21 cellular contexts compared by ENCODE assay signal in genomic region chr14:62807636-62808035, GRCh38.
"Had no signal": no experiment of that assay in that cellular context is flagged by ENCODE, and none has a peak within 500 bp of the region (broad histone marks: within the 10 kb centered on the region; RNA-seq: fewer than 3 reads in every experiment).

No MANE protein-coding gene starts in this region.

- H3K27ac ChIP-seq: colonic mucosa, esophagus muscularis mucosa, foreskin keratinocyte, gastroesophageal sphincter, heart left ventricle, hepatocyte, left lung, lower lobe of right lung had no signal

- ATAC-seq: effector memory CD8-positive, alpha-beta T cell; foreskin keratinocyte; gastroesophageal sphincter; heart left ventricle; left cardiac atrium; left lung; left ventricle myocardium superior; lower lobe of right lung; naive thymus-derived CD4-positive, alpha-beta T cell; natural killer cell had no signal

- H3K9me3 ChIP-seq: colonic mucosa, esophagus muscularis mucosa, gastroesophageal sphincter, lower lobe of right lung had no signal

- H3K27me3 ChIP-seq: colonic mucosa, esophagus muscularis mucosa, foreskin keratinocyte, gastroesophageal sphincter, hepatocyte, left lung had no signal

- DNase-seq: colonic mucosa; cortex of kidney; effector CD8-positive, alpha-beta T cell; effector memory CD8-positive, alpha-beta T cell; foreskin keratinocyte; heart left ventricle; hypothalamus; left cardiac atrium; left lung; left ventricle myocardium superior; lower lobe of right lung; mesenchymal stem cell; midbrain; naive thymus-derived CD4-positive, alpha-beta T cell; natural killer cell had no signal

- H3K4me3 ChIP-seq: colonic mucosa, esophagus muscularis mucosa, gastroesophageal sphincter, heart left ventricle, hepatocyte, left lung, lower lobe of right lung had no signal

- FAIRE-seq: endothelial cell of umbilical vein, islet of Langerhans, keratinocyte had no signal

- H3K36me3 ChIP-seq: colonic mucosa, esophagus muscularis mucosa, gastroesophageal sphincter, heart left ventricle, left lung, lower lobe of right lung had no signal

- H3K4me1 ChIP-seq: colonic mucosa, esophagus muscularis mucosa, foreskin keratinocyte, gastroesophageal sphincter, heart left ventricle, left lung, lower lobe of right lung had no signal
